25 cellular contexts compared by ENCODE assay signal in the genomic region with DNA sequence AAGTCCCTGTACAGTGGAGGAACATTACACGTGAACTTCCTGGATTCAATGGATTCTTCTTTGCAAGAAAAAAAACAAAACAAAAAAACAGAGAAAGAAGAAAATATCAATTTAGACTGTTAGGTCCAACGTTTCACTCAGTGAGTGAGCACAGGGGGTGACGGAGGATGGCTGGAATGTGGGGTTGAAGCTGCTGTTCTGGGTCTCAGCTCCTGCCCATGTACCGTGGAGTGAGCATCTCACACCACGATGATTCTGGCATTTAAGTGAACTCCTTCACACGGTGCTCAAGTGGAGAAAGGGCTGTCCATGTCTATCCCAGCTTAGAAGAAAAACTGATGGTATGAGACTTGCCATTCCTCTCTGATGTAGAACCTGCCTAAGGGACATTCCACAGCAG. TPM values are rescaled to one million over a fixed set of nuclear protein-coding genes. Genes with fewer than 3 reads are reported as not detected.
A peak's percentile ranks its signal among the peaks of the same experiment; 100 is the strongest.
DNase-seq lines count a peak whose midpoint lies in the region; ATAC-seq and TF ChIP-seq lines count a peak whose summit lies in the region.
"Had no signal": no experiment of that assay in that cellular context is flagged by ENCODE, and none has a peak within 500 bp of the region (broad histone marks: within the 10 kb centered on the region; RNA-seq: fewer than 3 reads in every experiment).

No MANE protein-coding gene starts in this region.

- peaks cover 35% of the 10 kb centered on the region for H3K4me1 Mint-ChIP-seq in activated T-helper 2 cell treated with anti-CD3 and anti-CD28 coated beads, Interferon-gamma antibody, Interleukin-2, Interleukin-4, amounts not matched to agents 10 μg/mL and 5 μg/mL and 100 μg/mL, durations not matched to agents 14 hours and 24 hours and 36 hours (ENCODE audit: low read depth)
- peaks cover 33 to 69% (median 53%) of the 10 kb centered on the region in 7 donors for H3K4me1 Mint-ChIP-seq in naive thymus-derived CD4-positive, alpha-beta T cell

- peak overlapping the region; percentile 28 for H3K27ac ChIP-seq in left ventricle myocardium inferior (replicated peaks)
- peak overlapping the region; percentile 8 for H3K27ac ChIP-seq in naive thymus-derived CD4-positive, alpha-beta T cell (ENCODE audit: low read depth, low read length)
- H3K27ac ChIP-seq in right lobe of liver, result no peak overlapping the region
- H3K27ac ChIP-seq: BLaER1, epithelial cell of prostate, parathyroid adenoma, Peyer's patch had no signal

- ATAC-seq in left ventricle myocardium superior (no peak), right lobe of liver (no peak)
- no peak for ATAC-seq in naive thymus-derived CD4-positive, alpha-beta T cell
- ATAC-seq: right cardiac atrium; stimulated activated memory B cell treated with anti-CD40 and anti-IgM and Interleukin-4, amounts not matched to agents 10 μg/mL and 1 μg/mL and 100 μg/mL, for 72 hours had no signal

- TF ChIP-seq CTCF in left ventricle myocardium inferior (IDR thresholded peaks at IDR 0.05; ENCODE audit: borderline replicate concordance) (no peak), right lobe of liver (IDR thresholded peaks at IDR 0.05) (no peak)

- CTCF ChIA-PET in naive thymus-derived CD4-positive, alpha-beta T cell (lab: Charles Lee), result no interaction called here

- peaks cover 29% of the 10 kb centered on the region for H3K36me3 ChIP-seq in left ventricle myocardium inferior
- H3K36me3 ChIP-seq in naive thymus-derived CD4-positive, alpha-beta T cell (ENCODE audit: control insufficient read depth in 2 of 3, insufficient read depth in 3 of 3, low read length in 3 of 3), result peaks cover 29 to 90% (median 32%) of the 10 kb centered on the region in 3 experiments
- H3K36me3 ChIP-seq in right lobe of liver, result no peaks in the 10 kb centered on the region
- H3K36me3 ChIP-seq: BLaER1 had no signal

- H3K9me3 ChIP-seq in left ventricle myocardium inferior (replicated peaks) (no peaks in the 10 kb centered on the region), right lobe of liver (no peaks in the 10 kb centered on the region)
- H3K9me3 ChIP-seq in naive thymus-derived CD4-positive, alpha-beta T cell (ENCODE audit: control insufficient read depth in 2 of 3, low read length in 3 of 3), result no peaks in the 10 kb centered on the region
- H3K9me3 ChIP-seq: BLaER1, Peyer's patch had no signal

- WGBS in right lobe of liver (ENCODE audit: insufficient coverage, low coverage, low lambda C conversion rate, missing lambda C conversion rate), result 63% methylated on average over 5 of the region's 6 CpGs

- H3K4me3 Mint-ChIP-seq in activated T-helper 2 cell treated with anti-CD3 and anti-CD28 coated beads, Interferon-gamma antibody, Interleukin-2, Interleukin-4, amounts not matched to agents 10 μg/mL and 5 μg/mL and 100 μg/mL, durations not matched to agents 14 hours and 24 hours and 36 hours (ENCODE audit: low read depth), result no peak overlapping the region
- H3K4me3 Mint-ChIP-seq in naive thymus-derived CD4-positive, alpha-beta T cell, result no peak overlapping the region
- H3K4me3 Mint-ChIP-seq: activated naive CD8-positive, alpha-beta T cell treated with anti-CD3 and anti-CD28 coated beads, Interleukin-2, amount 10 ng/mL, durations not matched to agents 7 days and 5 days; stimulated activated memory B cell treated with anti-CD40 and anti-IgM and Interleukin-4, amounts not matched to agents 10 μg/mL and 1 μg/mL and 100 μg/mL, for 72 hours had no signal

- H3K4me3 ChIP-seq in left ventricle myocardium inferior (no peak overlapping the region), right lobe of liver (no peak overlapping the region)
- H3K4me3 ChIP-seq in naive thymus-derived CD4-positive, alpha-beta T cell (ENCODE audit: low read length), result no peak overlapping the region
- H3K4me3 ChIP-seq: BLaER1, Peyer's patch had no signal

- H3K36me3 Mint-ChIP-seq in activated T-helper 2 cell treated with anti-CD3 and anti-CD28 coated beads, Interferon-gamma antibody, Interleukin-2, Interleukin-4, amounts not matched to agents 10 μg/mL and 5 μg/mL and 100 μg/mL, durations not matched to agents 14 hours and 24 hours and 36 hours (ENCODE audit: low read depth), result peaks cover 95% of the 10 kb centered on the region
- peaks cover 7 to 64% (median 41%) of the 10 kb centered on the region in 5 donors for H3K36me3 Mint-ChIP-seq in naive thymus-derived CD4-positive, alpha-beta T cell

- H3K9me3 Mint-ChIP-seq in activated T-helper 2 cell treated with anti-CD3 and anti-CD28 coated beads, Interferon-gamma antibody, Interleukin-2, Interleukin-4, amounts not matched to agents 10 μg/mL and 5 μg/mL and 100 μg/mL, durations not matched to agents 14 hours and 24 hours and 36 hours, result no peaks in the 10 kb centered on the region
- H3K9me3 Mint-ChIP-seq in naive thymus-derived CD4-positive, alpha-beta T cell, result no peaks in the 10 kb centered on the region
- H3K9me3 Mint-ChIP-seq: activated naive CD8-positive, alpha-beta T cell treated with anti-CD3 and anti-CD28 coated beads, Interleukin-2, amount 10 ng/mL, durations not matched to agents 7 days and 5 days; stimulated activated memory B cell treated with anti-CD40 and anti-IgM and Interleukin-4, amounts not matched to agents 10 μg/mL and 1 μg/mL and 100 μg/mL, for 72 hours had no signal

- peak overlapping the region; percentile 31 for H3K27ac Mint-ChIP-seq in activated T-helper 2 cell treated with anti-CD3 and anti-CD28 coated beads, Interferon-gamma antibody, Interleukin-2, Interleukin-4, amounts not matched to agents 10 μg/mL and 5 μg/mL and 100 μg/mL, durations not matched to agents 14 hours and 24 hours and 36 hours
- H3K27ac Mint-ChIP-seq in naive thymus-derived CD4-positive, alpha-beta T cell, result peak overlapping the region in 8 of 9 donors; percentile 21 to 72 (median 44)
- H3K27ac Mint-ChIP-seq: activated naive CD8-positive, alpha-beta T cell treated with anti-CD3 and anti-CD28 coated beads, Interleukin-2, amount 10 ng/mL, durations not matched to agents 7 days and 5 days; stimulated activated memory B cell treated with anti-CD40 and anti-IgM and Interleukin-4, amounts not matched to agents 10 μg/mL and 1 μg/mL and 100 μg/mL, for 72 hours had no signal

- H3K27me3 Mint-ChIP-seq in activated T-helper 2 cell treated with anti-CD3 and anti-CD28 coated beads, Interferon-gamma antibody, Interleukin-2, Interleukin-4, amounts not matched to agents 10 μg/mL and 5 μg/mL and 100 μg/mL, durations not matched to agents 14 hours and 24 hours and 36 hours (ENCODE audit: low read depth), result no peaks in the 10 kb centered on the region
- H3K27me3 Mint-ChIP-seq in naive thymus-derived CD4-positive, alpha-beta T cell, result no peaks in the 10 kb centered on the region
- H3K27me3 Mint-ChIP-seq: activated naive CD8-positive, alpha-beta T cell treated with anti-CD3 and anti-CD28 coated beads, Interleukin-2, amount 10 ng/mL, durations not matched to agents 7 days and 5 days; stimulated activated memory B cell treated with anti-CD40 and anti-IgM and Interleukin-4, amounts not matched to agents 10 μg/mL and 1 μg/mL and 100 μg/mL, for 72 hours had no signal

- H3K4me1 ChIP-seq in left ventricle myocardium inferior (peaks cover 88% of the 10 kb centered on the region), right lobe of liver (no peaks in the 10 kb centered on the region)
- peaks cover 25 to 29% of the 10 kb centered on the region in 2 donors for H3K4me1 ChIP-seq in naive thymus-derived CD4-positive, alpha-beta T cell (ENCODE audit: control insufficient read depth in 2 of 2, insufficient read depth in 2 of 2, low read length in 2 of 2)
- H3K4me1 ChIP-seq: BLaER1 had no signal

- intact Hi-C loops in left ventricle myocardium inferior (cut with micrococcal nuclease), result no loop called here
- intact Hi-C loops in left ventricle myocardium superior (cut with micrococcal nuclease), result no loop called here
- intact Hi-C loops in activated T-helper 2 cell treated with anti-CD3 and anti-CD28 coated beads, Interferon-gamma antibody, Interleukin-2, Interleukin-4, amounts not matched to agents 10 μg/mL and 5 μg/mL and 100 μg/mL, durations not matched to agents 14 hours and 24 hours and 36 hours (cut with micrococcal nuclease), result no loop called here
- intact Hi-C loops in naive thymus-derived CD4-positive, alpha-beta T cell (cut with micrococcal nuclease), result no loop called here
- intact Hi-C loops in right lobe of liver (cut with DNase I), result no loop called here

- DNase-seq in left ventricle myocardium inferior (no peak), left ventricle myocardium superior (no peak), NCI-H748 treated with DMSO at 0.1 percent for 48 hours (lab: John Stamatoyannopoulos, UW) (no peak), midbrain (lab: John Stamatoyannopoulos, UW) (no peak), right lobe of liver (no peak), pons (ENCODE audit: low spot score) (no peak)
- DNase-seq in activated T-helper 2 cell treated with anti-CD3 and anti-CD28 coated beads, Interferon-gamma antibody, Interleukin-2, Interleukin-4, amounts not matched to agents 10 μg/mL and 5 μg/mL and 100 μg/mL, durations not matched to agents 14 hours and 24 hours and 36 hours (ENCODE audit: low spot score), result no peak
- no peak for DNase-seq in naive thymus-derived CD4-positive, alpha-beta T cell
- DNase-seq: activated naive CD8-positive, alpha-beta T cell treated with anti-CD3 and anti-CD28 coated beads, Interleukin-2, amount 10 ng/mL, durations not matched to agents 7 days and 5 days; activated T-cell treated with anti-CD3 and anti-CD28 coated beads, Interleukin-2, amount 50 U/mL, for 48 hours; islet precursor cell; NCI-H1092; NCI-H187; NCI-H2227 treated with DMSO at 0.1 percent for 48 hours; NCI-H69; right cardiac atrium; SHP77 treated with DMSO at 0.1 percent for 48 hours; stimulated activated CD4-positive, alpha-beta T cell treated with anti-CD3 and anti-CD28 coated beads, Interleukin-4, amount 100 ng/mL, for 24 hours; T1000 had no signal

- H3K27me3 ChIP-seq in left ventricle myocardium inferior (ENCODE audit: low read depth) (no peaks in the 10 kb centered on the region), right lobe of liver (no peaks in the 10 kb centered on the region)
- no peaks in the 10 kb centered on the region for H3K27me3 ChIP-seq in naive thymus-derived CD4-positive, alpha-beta T cell (ENCODE audit: control insufficient read depth in 2 of 2, insufficient read depth in 2 of 2, low read length in 2 of 2)
- H3K27me3 ChIP-seq: BLaER1, Peyer's patch had no signal

- POLR2A ChIA-PET in naive thymus-derived CD4-positive, alpha-beta T cell (lab: Charles Lee), result interaction anchor here (0.7 to 1.0 kb wide), 3 partner anchors 14 to 407 kb away, joined by 3 to 5 read pairs (median 4); no protein-coding TSS in a partner anchor

- no peak for TF ChIP-seq POLR2A in right lobe of liver (IDR thresholded peaks at IDR 0.05)

RNA-seq across cellular contexts. Expression of gene CCND2, which starts 23.2 kb away (rescaled TPM):
- total RNA-seq in left ventricle myocardium inferior (283 TPM), left ventricle myocardium superior (281 TPM), right lobe of liver (1 to 10 TPM; 1.1 to 6.2 (median 1.5) TPM)
- total RNA-seq in activated T-helper 2 cell treated with anti-CD3 and anti-CD28 coated beads, Interferon-gamma antibody, Interleukin-2, Interleukin-4, amounts not matched to agents 10 μg/mL and 5 μg/mL and 100 μg/mL, durations not matched to agents 14 hours and 24 hours and 36 hours, result 557 and 561 TPM in 2 replicates
- total RNA-seq in naive thymus-derived CD4-positive, alpha-beta T cell, result 100 to 1,000 TPM in 3 of 5 experiments, 10 to 100 TPM in 2; 95.7 to 659 (median 125) TPM
- polyA plus RNA-seq in naive thymus-derived CD4-positive, alpha-beta T cell, result 10 to 100 TPM; 57.3 to 65.1 TPM
- total RNA-seq: HT-29 had no signal

RNA-seq across cellular contexts. Expression of gene TIGAR, which starts 24.3 kb away (rescaled TPM):
- total RNA-seq in left ventricle myocardium inferior, result 13.6 TPM
- 14.4 TPM for total RNA-seq in left ventricle myocardium superior
- 8.7 and 9.5 TPM in 2 replicates for total RNA-seq in activated T-helper 2 cell treated with anti-CD3 and anti-CD28 coated beads, Interferon-gamma antibody, Interleukin-2, Interleukin-4, amounts not matched to agents 10 μg/mL and 5 μg/mL and 100 μg/mL, durations not matched to agents 14 hours and 24 hours and 36 hours
- 10 to 100 TPM in 3 of 5 experiments, 1 to 10 TPM in 2; 7.1 to 15.8 (median 11.1) TPM for total RNA-seq in naive thymus-derived CD4-positive, alpha-beta T cell
- 1 to 10 TPM; 4.4 to 6.6 TPM for polyA plus RNA-seq in naive thymus-derived CD4-positive, alpha-beta T cell
- total RNA-seq in right lobe of liver, result 1 to 10 TPM; 4.0 to 9.1 (median 5.1) TPM

Comparison
In these comparisons a context has a peak if more than half of its experiments do, and no peak if none do; other contexts are left out.
1. H3K27ac ChIP-seq: peak in left ventricle myocardium inferior (single experiment) and naive thymus-derived CD4-positive, alpha-beta T cell (single experiment); none in right lobe of liver (0 of 3).
2. RNA of gene CCND2, which starts 23.2 kb away (total RNA-seq): 557 to 561 TPM in activated T-helper 2 cell treated with anti-CD3 and anti-CD28 coated beads, Interferon-gamma antibody, Interleukin-2, Interleukin-4, amounts not matched to agents 10 μg/mL and 5 μg/mL and 100 μg/mL, durations not matched to agents 14 hours and 24 hours and 36 hours, 283 TPM in left ventricle myocardium inferior (single experiment), 281 TPM in left ventricle myocardium superior (single experiment) and 95.7 to 659 TPM in naive thymus-derived CD4-positive, alpha-beta T cell; 1.1 to 6.2 TPM in right lobe of liver; every median in the first group is over 10 times any median in the second.